Comparison of ENCODE assay signal across 26 cellular contexts in genomic region chr19:41244117-41244516, GRCh38. TPM values are rescaled to one million over a fixed set of nuclear protein-coding genes. Genes with fewer than 3 reads are reported as not detected.
"Had no signal": no experiment of that assay in that cellular context is flagged by ENCODE, and none has a peak within 500 bp of the region (broad histone marks: within the 10 kb centered on the region; RNA-seq: fewer than 3 reads in every experiment).

No MANE protein-coding gene starts in this region.

- H3K27ac ChIP-seq: coronary artery, dorsolateral prefrontal cortex, esophagus squamous epithelium, gastrocnemius medialis, heart right ventricle, left lung, lower lobe of right lung had no signal

- DNase-seq: dermis blood vessel endothelial cell; dorsolateral prefrontal cortex; effector CD4-positive, alpha-beta T cell; effector memory CD4-positive, alpha-beta T cell; esophagus squamous epithelium; foreskin fibroblast; foreskin melanocyte; gastrocnemius medialis; glutamatergic neuron; head of caudate nucleus; heart right ventricle; hippocampal formation; left cardiac atrium; left ventricle myocardium superior; lower lobe of right lung; mesenchymal stem cell; naive B cell; naive thymus-derived CD8-positive, alpha-beta T cell had no signal

- H3K27me3 ChIP-seq: dorsolateral prefrontal cortex, esophagus squamous epithelium, gastrocnemius medialis, heart right ventricle, left lung had no signal

- H3K36me3 ChIP-seq: gastrocnemius medialis had no signal

- FAIRE-seq: endothelial cell of umbilical vein, islet of Langerhans, keratinocyte had no signal

- H3K9me3 ChIP-seq: esophagus squamous epithelium, gastrocnemius medialis, heart right ventricle, left lung, lower lobe of right lung, mucosa of descending colon had no signal

- H3K4me3 ChIP-seq: coronary artery, dorsolateral prefrontal cortex, esophagus squamous epithelium, gastrocnemius medialis, heart right ventricle, left lung, lower lobe of right lung, mucosa of descending colon had no signal

- H3K4me1 ChIP-seq: gastrocnemius medialis, heart right ventricle, left lung, lower lobe of right lung had no signal

- ATAC-seq: gastrocnemius medialis; heart right ventricle; left cardiac atrium; left lung; left ventricle myocardium superior; lower lobe of right lung; mucosa of descending colon; naive thymus-derived CD8-positive, alpha-beta T cell had no signal

RNA-seq across cellular contexts. Expression of gene AXL, which starts 25.1 kb away (rescaled TPM):
- total RNA-seq: naive thymus-derived CD8-positive, alpha-beta T cell had no signal

RNA-seq across cellular contexts. Expression of gene CYP2S1, which starts 51.1 kb away (rescaled TPM):
- total RNA-seq: lung microvascular endothelial cell; myocyte; naive thymus-derived CD8-positive, alpha-beta T cell had no signal
- polyA plus RNA-seq: naive thymus-derived CD8-positive, alpha-beta T cell had no signal
